In the genomic region with DNA sequence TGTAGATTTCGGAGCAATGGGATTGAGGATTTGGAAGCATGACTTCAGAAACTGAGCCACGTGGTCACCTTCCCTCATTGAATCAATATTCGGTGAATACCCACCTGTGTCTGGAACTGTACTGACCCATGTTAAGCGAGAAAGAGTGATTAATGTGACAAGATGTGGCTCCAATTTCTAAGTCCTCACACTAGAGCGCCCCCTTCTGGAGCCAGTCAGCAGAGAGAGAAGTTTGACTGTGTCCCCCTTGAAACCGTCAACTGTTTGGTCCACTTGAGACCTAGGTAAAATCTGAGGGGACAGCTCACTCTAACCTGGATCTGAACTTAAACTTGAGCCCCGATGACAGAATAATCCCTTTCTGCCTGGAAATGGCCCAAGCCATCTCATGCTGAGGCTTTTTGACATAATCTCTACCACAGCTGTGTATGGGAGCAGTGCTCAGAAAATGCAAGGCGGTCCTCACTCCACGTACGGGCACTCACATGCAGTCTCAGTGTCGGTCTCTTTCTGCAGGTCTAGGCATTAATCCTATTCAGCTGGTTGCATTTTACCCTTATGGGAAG, we compare ENCODE assay signal across 8 cellular contexts. TPM values are rescaled to one million over a fixed set of nuclear protein-coding genes. Genes with fewer than 3 reads are reported as not detected.
A peak's percentile ranks its signal among the peaks of the same experiment; 100 is the strongest.
DNase-seq lines count a peak whose midpoint lies in the region; TF ChIP-seq lines count a peak whose summit lies in the region.

No MANE protein-coding gene starts in this region.

- no TSS peak for BruUV-seq in PC-9 (replicated peaks; lab: Mats Ljungman, UMichigan)

- no peak for TF ChIP-seq EP300 in sigmoid colon (IDR thresholded peaks at IDR 0.05)

- H3K79me2 ChIP-seq in PC-9 (ENCODE audit: low read depth) = no peaks in the 10 kb centered on the region

- no peak overlapping the region for H3K4me2 ChIP-seq in PC-9

- WGBS in sigmoid colon, 2 donors = 86% methylated on average over 11 of the region's 11 CpGs

- H3K9ac ChIP-seq in colonic mucosa (ENCODE audit: low read depth in 2 of 2, low read length in 2 of 2) = peak overlapping the region in 1 of 2 donors; percentile 14

- intact Hi-C loops in PC-9 (cut with micrococcal nuclease; ENCODE audit: unreplicated experiment) = no loop called here
- intact Hi-C loops in colonic mucosa (cut with DNase I) = no loop called here
- intact Hi-C loops in sigmoid colon (cut with DNase I) = no loop called here

- no peaks in the 10 kb centered on the region for H3K9me2 ChIP-seq in PC-9 (ENCODE audit: insufficient read depth)

- H3K27ac ChIP-seq in PC-9 (no peak overlapping the region), colonic mucosa (peak overlapping the region; percentile 3), sigmoid colon (peak overlapping the region; percentile 28 to 51 (median 48))

- H3K36me3 ChIP-seq in GM06990 (ENCODE audit: control insufficient read depth, insufficient read depth, low read length) (peaks cover 8% of the 10 kb centered on the region), PC-9 (ENCODE audit: low read depth) (no peaks in the 10 kb centered on the region), colonic mucosa (no peaks in the 10 kb centered on the region), sigmoid colon (peaks cover 0 to 3% (median 0%) of the 10 kb centered on the region in 4 donors)

- DNase-seq in GM06990 (ENCODE audit: extremely low read depth, insufficient read length) (no peak), PC-9 (no peak), colonic mucosa (no peak), sigmoid colon (no peak), DMS79 treated with DMSO at 0.1 percent for 48 hours (lab: John Stamatoyannopoulos, UW) (no peak), NCI-H226 (no peak), OCI-M2 (lab: John Stamatoyannopoulos, UW; ENCODE audit: unreplicated experiment) (no peak)
- no peak for DNase-seq in activated effector memory CD4-positive, alpha-beta T cell treated with anti-CD3 and anti-CD28 coated beads, Interleukin-2, amount 50 U/mL, for 16 hours

- POLR2A ChIA-PET in PC-9 (lab: Charles Lee; ENCODE audit: unreplicated experiment) = no interaction called here

- TF ChIP-seq POLR2A in sigmoid colon (IDR thresholded peaks at IDR 0.05) = no peak

- CTCF ChIA-PET in PC-9 (lab: Charles Lee) = interaction anchor here (0.5 kb wide), 1 partner anchor 323 kb away, joined by 4 read pairs; no protein-coding TSS in a partner anchor

- no peak overlapping the region for H3K4me3 ChIP-seq in GM06990 (replicated peaks; ENCODE audit: low read depth, low read length)
- H3K4me3 ChIP-seq in PC-9 = no peak overlapping the region
- no peak overlapping the region for H3K4me3 ChIP-seq in colonic mucosa
- no peak overlapping the region for H3K4me3 ChIP-seq in sigmoid colon

- no peaks in the 10 kb centered on the region for H3K27me3 ChIP-seq in GM06990 (replicated peaks; ENCODE audit: control insufficient read depth, insufficient read depth, low read length)
- H3K27me3 ChIP-seq in PC-9 (ENCODE audit: insufficient read depth, low read depth) = no peaks in the 10 kb centered on the region
- H3K27me3 ChIP-seq in colonic mucosa = no peaks in the 10 kb centered on the region
- H3K27me3 ChIP-seq in sigmoid colon = no peaks in the 10 kb centered on the region

- TF ChIP-seq CTCF in GM06990 (IDR thresholded peaks at IDR 0.05; ENCODE audit: insufficient read depth, low read length, poor library complexity, severe bottlenecking) (peak; percentile 62), PC-9 (conservative IDR thresholded peaks at IDR 0.05) (peak; percentile 51), colonic mucosa (IDR thresholded peaks at IDR 0.05) (no peak), sigmoid colon (IDR thresholded peaks at IDR 0.05) (no peak)

- no peak overlapping the region for H2AFZ ChIP-seq in PC-9

- no peaks in the 10 kb centered on the region for H3K9me3 ChIP-seq in PC-9 (ENCODE audit: insufficient read depth, low read depth)
- H3K9me3 ChIP-seq in colonic mucosa = no peaks in the 10 kb centered on the region
- H3K9me3 ChIP-seq in sigmoid colon = no peaks in the 10 kb centered on the region

- peaks cover 11% of the 10 kb centered on the region; the same call in 1 of the 2 replicates for H3F3A ChIP-seq in PC-9 (ENCODE audit: insufficient read depth, low read depth)

- H3K4me1 ChIP-seq in PC-9 (replicated peaks; ENCODE audit: insufficient read depth) = peaks cover 13% of the 10 kb centered on the region
- no peaks in the 10 kb centered on the region for H3K4me1 ChIP-seq in colonic mucosa
- peaks cover 0 to 27% (median 18%) of the 10 kb centered on the region in 4 donors for H3K4me1 ChIP-seq in sigmoid colon

- H4K20me1 ChIP-seq in PC-9 (ENCODE audit: insufficient read depth) = no peaks in the 10 kb centered on the region

RNA-seq across cellular contexts. Expression of gene LIMD1, which starts 47.8 kb away (rescaled TPM):
- total RNA-seq in PC-9 (2021) (32.4 and 32.9 TPM in 2 replicates), colonic mucosa (10 to 100 TPM; 38.4 to 51.0 TPM), sigmoid colon (10 to 100 TPM; 12.2 to 19.9 (median 13.2) TPM)
- polyA plus RNA-seq in sigmoid colon = 10 to 100 TPM in 1 of 3 donors, 1 to 10 TPM in 2; 3.0 to 13.2 (median 3.2) TPM

Comparison
In these comparisons a context has a peak if more than half of its experiments do, and no peak if none do; other contexts are left out.
1. CTCF ChIP-seq: peak in GM06990 (single experiment) and PC-9 (single experiment); none in colonic mucosa (single experiment) and sigmoid colon (0 of 4).